9 cellular contexts compared by ENCODE assay signal in genomic region chr18:70490008-70490933, GRCh38.
DNase-seq lines count a peak whose midpoint lies in the region; ATAC-seq and TF ChIP-seq lines count a peak whose summit lies in the region.
"Had no signal": no experiment of that assay in that cellular context is flagged by ENCODE, and none has a peak within 500 bp of the region (broad histone marks: within the 10 kb centered on the region; RNA-seq: fewer than 3 reads in every experiment).

No MANE protein-coding gene starts in this region.

- H3K4me1 Mint-ChIP-seq in activated T-cell treated with anti-CD3 and anti-CD28 coated beads, Interleukin-2, amount 50 U/mL, for 4 hours (ENCODE audit: low read depth) = no peaks in the 10 kb centered on the region

- H3K4me3 ChIP-seq in BE2C (ENCODE audit: low read depth, low read length) = no peak overlapping the region
- H3K4me3 ChIP-seq: SJSA1 had no signal

- H3K36me3 Mint-ChIP-seq in activated T-cell treated with anti-CD3 and anti-CD28 coated beads, Interleukin-2, amount 50 U/mL, for 4 hours (ENCODE audit: insufficient read depth) = no peaks in the 10 kb centered on the region

- H3K4me1 ChIP-seq in BE2C = peaks cover 16% of the 10 kb centered on the region
- H3K4me1 ChIP-seq: SJSA1 had no signal

- peaks cover 7% of the 10 kb centered on the region for H3K27me3 Mint-ChIP-seq in activated T-cell treated with anti-CD3 and anti-CD28 coated beads, Interleukin-2, amount 50 U/mL, for 4 hours (ENCODE audit: low read depth)

- ATAC-seq in HG03439 (IDR thresholded peaks at IDR 0.05; ENCODE audit: unreplicated experiment) (peak; percentile 52), GM18520 (IDR thresholded peaks at IDR 0.05; ENCODE audit: unreplicated experiment) (no peak)
- ATAC-seq in activated T-cell treated with anti-CD3 and anti-CD28 coated beads, Interleukin-2, amount 50 U/mL, for 4 hours = no peak

- in situ Hi-C loops in GM13977 (cut with MboI; ENCODE audit: low pct_unique_long_range_greater_than_20kb, low sequenced_read_pairs, unreplicated experiment) = no loop called here

- peaks cover 12% of the 10 kb centered on the region for H3K36me3 ChIP-seq in BE2C
- H3K36me3 ChIP-seq: SJSA1 had no signal

- no peaks in the 10 kb centered on the region for H3K9me3 Mint-ChIP-seq in activated T-cell treated with anti-CD3 and anti-CD28 coated beads, Interleukin-2, amount 50 U/mL, for 4 hours

- DNase-seq in BE2C = peak; percentile 40
- peak; percentile 21 for DNase-seq in GM13977 (ENCODE audit: low spot score)
- DNase-seq in NCI-H748 treated with DMSO at 0.1 percent for 48 hours (lab: John Stamatoyannopoulos, UW) = peak; percentile 73
- peak; percentile 24 for DNase-seq in activated T-cell treated with anti-CD3 and anti-CD28 coated beads, Interleukin-2, amount 50 U/mL, for 4 hours
- peak; percentile 59 for DNase-seq in glomerular visceral epithelial cell (ENCODE audit: extremely low spot score)
- peak; percentile 60 for DNase-seq in putamen (ENCODE audit: low spot score)

- no peaks in the 10 kb centered on the region for H3K9me3 ChIP-seq in BE2C
- H3K9me3 ChIP-seq: SJSA1 had no signal

- H3K4me3 Mint-ChIP-seq in activated T-cell treated with anti-CD3 and anti-CD28 coated beads, Interleukin-2, amount 50 U/mL, for 4 hours = no peak overlapping the region

- no peaks in the 10 kb centered on the region for H3K27me3 ChIP-seq in BE2C
- H3K27me3 ChIP-seq: SJSA1 had no signal

- TF ChIP-seq CTCF in BE2C (IDR thresholded peaks at IDR 0.05; ENCODE audit: low read depth, low read length) (peak; percentile 53), GM13977 (IDR thresholded peaks at IDR 0.05; ENCODE audit: extremely low read depth, insufficient read depth, missing control alignments) (peak; percentile 65)

Comparison
In these comparisons a context has a peak if more than half of its experiments do, and no peak if none do; other contexts are left out.
1. DNase-seq: peak in every context shown above with its lines; median percentile 73 in NCI-H748 treated with DMSO at 0.1 percent for 48 hours; 60 in putamen; 59 in glomerular visceral epithelial cell; 40 in BE2C; 24 in activated T-cell treated with anti-CD3 and anti-CD28 coated beads, Interleukin-2, amount 50 U/mL, for 4 hours; 21 in GM13977.